1 cellular context compared by ENCODE assay signal in the genomic region with DNA sequence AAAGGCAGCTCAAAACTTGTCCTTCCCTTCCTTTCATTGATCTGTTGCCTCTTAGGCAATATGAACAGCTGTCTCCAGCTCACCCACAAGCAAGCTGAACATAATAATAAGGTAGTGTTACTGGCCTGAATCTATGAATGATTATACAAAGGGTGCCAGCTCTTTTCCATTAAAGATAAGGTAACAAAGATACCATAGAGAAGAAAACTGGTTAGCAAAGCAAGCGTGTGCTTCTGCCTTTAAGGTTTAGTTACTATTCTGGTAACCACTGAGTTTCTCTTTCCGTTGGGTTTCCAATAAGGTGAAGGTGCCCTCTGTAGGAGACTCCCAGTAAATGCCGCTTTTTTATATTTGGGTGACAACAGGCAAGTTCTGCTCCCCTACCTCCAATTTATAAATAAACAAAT.
TF ChIP-seq lines count a peak whose summit lies in the region.

No MANE protein-coding gene starts in this region.

TF ChIP-seq in GM23338, 12 proteins besides CTCF, POLR2A, EP300 and RAD21 (continued from another document):
- TF ChIP-seq, protein P1, sequence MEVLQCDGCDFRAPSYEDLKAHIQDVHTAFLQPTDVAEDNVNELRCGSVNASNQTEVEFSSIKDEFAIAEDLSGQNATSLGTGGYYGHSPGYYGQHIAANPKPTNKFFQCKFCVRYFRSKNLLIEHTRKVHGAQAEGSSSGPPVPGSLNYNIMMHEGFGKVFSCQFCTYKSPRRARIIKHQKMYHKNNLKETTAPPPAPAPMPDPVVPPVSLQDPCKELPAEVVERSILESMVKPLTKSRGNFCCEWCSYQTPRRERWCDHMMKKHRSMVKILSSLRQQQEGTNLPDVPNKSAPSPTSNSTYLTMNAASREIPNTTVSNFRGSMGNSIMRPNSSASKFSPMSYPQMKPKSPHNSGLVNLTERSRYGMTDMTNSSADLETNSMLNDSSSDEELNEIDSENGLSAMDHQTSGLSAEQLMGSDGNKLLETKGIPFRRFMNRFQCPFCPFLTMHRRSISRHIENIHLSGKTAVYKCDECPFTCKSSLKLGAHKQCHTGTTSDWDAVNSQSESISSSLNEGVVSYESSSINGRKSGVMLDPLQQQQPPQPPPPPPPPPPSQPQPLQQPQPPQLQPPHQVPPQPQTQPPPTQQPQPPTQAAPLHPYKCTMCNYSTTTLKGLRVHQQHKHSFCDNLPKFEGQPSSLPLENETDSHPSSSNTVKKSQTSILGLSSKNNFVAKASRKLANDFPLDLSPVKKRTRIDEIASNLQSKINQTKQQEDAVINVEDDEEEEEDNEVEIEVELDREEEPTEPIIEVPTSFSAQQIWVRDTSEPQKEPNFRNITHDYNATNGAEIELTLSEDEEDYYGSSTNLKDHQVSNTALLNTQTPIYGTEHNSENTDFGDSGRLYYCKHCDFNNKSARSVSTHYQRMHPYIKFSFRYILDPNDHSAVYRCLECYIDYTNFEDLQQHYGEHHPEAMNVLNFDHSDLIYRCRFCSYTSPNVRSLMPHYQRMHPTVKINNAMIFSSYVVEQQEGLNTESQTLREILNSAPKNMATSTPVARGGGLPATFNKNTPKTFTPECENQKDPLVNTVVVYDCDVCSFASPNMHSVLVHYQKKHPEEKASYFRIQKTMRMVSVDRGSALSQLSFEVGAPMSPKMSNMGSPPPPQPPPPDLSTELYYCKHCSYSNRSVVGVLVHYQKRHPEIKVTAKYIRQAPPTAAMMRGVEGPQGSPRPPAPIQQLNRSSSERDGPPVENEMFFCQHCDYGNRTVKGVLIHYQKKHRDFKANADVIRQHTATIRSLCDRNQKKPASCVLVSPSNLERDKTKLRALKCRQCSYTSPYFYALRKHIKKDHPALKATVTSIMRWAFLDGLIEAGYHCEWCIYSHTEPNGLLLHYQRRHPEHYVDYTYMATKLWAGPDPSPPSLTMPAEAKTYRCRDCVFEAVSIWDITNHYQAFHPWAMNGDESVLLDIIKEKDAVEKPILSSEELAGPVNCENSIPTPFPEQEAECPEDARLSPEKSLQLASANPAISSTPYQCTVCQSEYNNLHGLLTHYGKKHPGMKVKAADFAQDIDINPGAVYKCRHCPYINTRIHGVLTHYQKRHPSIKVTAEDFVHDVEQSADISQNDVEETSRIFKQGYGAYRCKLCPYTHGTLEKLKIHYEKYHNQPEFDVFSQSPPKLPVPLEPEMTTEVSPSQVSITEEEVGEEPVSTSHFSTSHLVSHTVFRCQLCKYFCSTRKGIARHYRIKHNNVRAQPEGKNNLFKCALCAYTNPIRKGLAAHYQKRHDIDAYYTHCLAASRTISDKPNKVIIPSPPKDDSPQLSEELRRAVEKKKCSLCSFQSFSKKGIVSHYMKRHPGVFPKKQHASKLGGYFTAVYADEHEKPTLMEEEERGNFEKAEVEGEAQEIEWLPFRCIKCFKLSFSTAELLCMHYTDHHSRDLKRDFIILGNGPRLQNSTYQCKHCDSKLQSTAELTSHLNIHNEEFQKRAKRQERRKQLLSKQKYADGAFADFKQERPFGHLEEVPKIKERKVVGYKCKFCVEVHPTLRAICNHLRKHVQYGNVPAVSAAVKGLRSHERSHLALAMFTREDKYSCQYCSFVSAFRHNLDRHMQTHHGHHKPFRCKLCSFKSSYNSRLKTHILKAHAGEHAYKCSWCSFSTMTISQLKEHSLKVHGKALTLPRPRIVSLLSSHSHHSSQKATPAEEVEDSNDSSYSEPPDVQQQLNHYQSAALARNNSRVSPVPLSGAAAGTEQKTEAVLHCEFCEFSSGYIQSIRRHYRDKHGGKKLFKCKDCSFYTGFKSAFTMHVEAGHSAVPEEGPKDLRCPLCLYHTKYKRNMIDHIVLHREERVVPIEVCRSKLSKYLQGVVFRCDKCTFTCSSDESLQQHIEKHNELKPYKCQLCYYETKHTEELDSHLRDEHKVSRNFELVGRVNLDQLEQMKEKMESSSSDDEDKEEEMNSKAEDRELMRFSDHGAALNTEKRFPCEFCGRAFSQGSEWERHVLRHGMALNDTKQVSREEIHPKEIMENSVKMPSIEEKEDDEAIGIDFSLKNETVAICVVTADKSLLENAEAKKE (CRISPR knock-in tag; IDR thresholded peaks at IDR 0.05), result no peak
- TF ChIP-seq, protein P2, sequence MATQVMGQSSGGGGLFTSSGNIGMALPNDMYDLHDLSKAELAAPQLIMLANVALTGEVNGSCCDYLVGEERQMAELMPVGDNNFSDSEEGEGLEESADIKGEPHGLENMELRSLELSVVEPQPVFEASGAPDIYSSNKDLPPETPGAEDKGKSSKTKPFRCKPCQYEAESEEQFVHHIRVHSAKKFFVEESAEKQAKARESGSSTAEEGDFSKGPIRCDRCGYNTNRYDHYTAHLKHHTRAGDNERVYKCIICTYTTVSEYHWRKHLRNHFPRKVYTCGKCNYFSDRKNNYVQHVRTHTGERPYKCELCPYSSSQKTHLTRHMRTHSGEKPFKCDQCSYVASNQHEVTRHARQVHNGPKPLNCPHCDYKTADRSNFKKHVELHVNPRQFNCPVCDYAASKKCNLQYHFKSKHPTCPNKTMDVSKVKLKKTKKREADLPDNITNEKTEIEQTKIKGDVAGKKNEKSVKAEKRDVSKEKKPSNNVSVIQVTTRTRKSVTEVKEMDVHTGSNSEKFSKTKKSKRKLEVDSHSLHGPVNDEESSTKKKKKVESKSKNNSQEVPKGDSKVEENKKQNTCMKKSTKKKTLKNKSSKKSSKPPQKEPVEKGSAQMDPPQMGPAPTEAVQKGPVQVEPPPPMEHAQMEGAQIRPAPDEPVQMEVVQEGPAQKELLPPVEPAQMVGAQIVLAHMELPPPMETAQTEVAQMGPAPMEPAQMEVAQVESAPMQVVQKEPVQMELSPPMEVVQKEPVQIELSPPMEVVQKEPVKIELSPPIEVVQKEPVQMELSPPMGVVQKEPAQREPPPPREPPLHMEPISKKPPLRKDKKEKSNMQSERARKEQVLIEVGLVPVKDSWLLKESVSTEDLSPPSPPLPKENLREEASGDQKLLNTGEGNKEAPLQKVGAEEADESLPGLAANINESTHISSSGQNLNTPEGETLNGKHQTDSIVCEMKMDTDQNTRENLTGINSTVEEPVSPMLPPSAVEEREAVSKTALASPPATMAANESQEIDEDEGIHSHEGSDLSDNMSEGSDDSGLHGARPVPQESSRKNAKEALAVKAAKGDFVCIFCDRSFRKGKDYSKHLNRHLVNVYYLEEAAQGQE (IDR thresholded peaks at IDR 0.05; ENCODE audit: unreplicated experiment), result no peak
- no peak for TF ChIP-seq NANOG (IDR thresholded peaks at IDR 0.05; ENCODE audit: borderline replicate concordance)
